ENCODE assay signal across 18 cellular contexts in the genomic region with DNA sequence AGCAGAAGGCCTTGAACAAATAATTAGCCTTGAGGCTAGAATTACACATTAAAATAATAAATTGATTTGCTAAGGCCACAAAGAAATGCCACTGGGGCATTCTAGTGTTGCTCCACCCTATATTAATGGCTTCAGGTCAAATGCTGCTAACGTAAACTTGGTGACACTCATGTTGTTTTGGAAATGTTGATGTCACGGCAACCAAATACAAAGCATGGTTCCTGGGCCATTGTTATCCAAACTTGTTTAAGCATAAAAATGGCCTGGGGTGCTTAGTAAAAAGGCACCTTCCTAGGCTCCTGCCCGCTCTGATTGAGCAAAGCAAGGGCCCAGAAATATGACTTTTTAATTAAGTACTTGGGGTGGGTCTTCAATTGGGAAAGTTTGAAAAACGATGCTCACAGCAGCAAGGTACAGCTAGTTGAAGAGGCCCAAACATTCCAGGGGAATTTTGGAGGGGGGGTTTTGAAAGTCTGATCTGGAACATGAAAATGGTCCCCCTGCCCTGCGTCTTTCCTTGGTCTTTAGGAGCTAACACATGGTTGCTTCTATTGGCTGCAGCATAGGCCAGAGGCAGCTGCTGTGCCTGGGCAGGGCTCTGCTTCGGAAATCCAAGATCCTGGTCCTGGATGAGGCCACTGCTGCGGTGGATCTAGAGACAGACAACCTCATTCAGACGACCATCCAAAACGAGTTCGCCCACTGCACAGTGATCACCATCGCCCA.
DNase-seq lines count a peak whose midpoint lies in the region; ATAC-seq, FAIRE-seq and TF ChIP-seq lines count a peak whose summit lies in the region.
"Had no signal": no experiment of that assay in that cellular context is flagged by ENCODE, and none has a peak within 500 bp of the region (broad histone marks: within the 10 kb centered on the region; RNA-seq: fewer than 3 reads in every experiment).

No MANE protein-coding gene starts in this region.

- no peak overlapping the region for H3K9ac ChIP-seq in endodermal cell (ENCODE audit: extremely low read depth, low read length, poor library complexity, severe bottlenecking)

- H3K4me3 ChIP-seq in Caco-2 (ENCODE audit: low read depth, low read length) = no peak overlapping the region
- H3K4me3 ChIP-seq in HL-60 (replicated peaks; ENCODE audit: insufficient read depth, low read length) = no peak overlapping the region
- no peak overlapping the region for H3K4me3 ChIP-seq in endodermal cell (ENCODE audit: low read length)
- H3K4me3 ChIP-seq: PC-9, SK-N-MC had no signal

- ATAC-seq in GM18858 (IDR thresholded peaks at IDR 0.05; ENCODE audit: unreplicated experiment) = no peak
- no peak for ATAC-seq in GM19463 (IDR thresholded peaks at IDR 0.05; ENCODE audit: unreplicated experiment)

- H3K36me3 Mint-ChIP-seq in Caco-2 (ENCODE audit: insufficient read depth, unreplicated experiment) (peaks cover 86% of the 10 kb centered on the region), endodermal cell (ENCODE audit: low read depth) (no peaks in the 10 kb centered on the region), nephron progenitor cell (ENCODE audit: low read depth) (no peaks in the 10 kb centered on the region)

- POLR2A ChIA-PET in Caco-2 (lab: Charles Lee) = no interaction called here

- peak overlapping the region; percentile 35 for H3K27ac Mint-ChIP-seq in Caco-2 (ENCODE audit: unreplicated experiment)
- peak overlapping the region; percentile 20 for H3K27ac Mint-ChIP-seq in endodermal cell
- H3K27ac Mint-ChIP-seq in nephron progenitor cell = peak overlapping the region; percentile 40

- 78 to 82% methylated on average over 11 of the region's 11 CpGs for WGBS in endodermal cell (ENCODE audit: insufficient coverage in 1 of 2, insufficient read length in 1 of 2), 2 experiments

- no peaks in the 10 kb centered on the region for H3K27me3 ChIP-seq in Caco-2 (replicated peaks; ENCODE audit: control insufficient read depth, insufficient read depth, low read length)
- H3K27me3 ChIP-seq in HL-60 (ENCODE audit: insufficient read depth, poor library complexity, severe bottlenecking) = no peaks in the 10 kb centered on the region
- no peaks in the 10 kb centered on the region for H3K27me3 ChIP-seq in endodermal cell (ENCODE audit: control insufficient read depth, insufficient read depth, low read length, poor library complexity, severe bottlenecking)
- H3K27me3 ChIP-seq: BE2C had no signal

- intact Hi-C loops in Caco-2 (cut with micrococcal nuclease; ENCODE audit: unreplicated experiment) = no loop called here

- H3K27me3 Mint-ChIP-seq in Caco-2 (ENCODE audit: insufficient read depth, unreplicated experiment) = no peaks in the 10 kb centered on the region
- peaks cover 3% of the 10 kb centered on the region for H3K27me3 Mint-ChIP-seq in endodermal cell (ENCODE audit: insufficient read depth)
- peaks cover 7% of the 10 kb centered on the region for H3K27me3 Mint-ChIP-seq in nephron progenitor cell (ENCODE audit: low read depth, poor library complexity)

- no peak for TF ChIP-seq CTCF in Caco-2 (IDR thresholded peaks at IDR 0.05; ENCODE audit: insufficient read depth in 1 of 2, low read depth in 1 of 2, low read length in 1 of 2, severe bottlenecking in 1 of 2, unreplicated experiment in 1 of 2)
- TF ChIP-seq CTCF in HL-60 (IDR thresholded peaks at IDR 0.05; ENCODE audit: insufficient read depth, low read length) = no peak
- no peak for TF ChIP-seq CTCF in endodermal cell (conservative IDR thresholded peaks at IDR 0.05)
- TF ChIP-seq CTCF in nephron progenitor cell (IDR thresholded peaks at IDR 0.05) = no peak

- H3K4me1 ChIP-seq in Caco-2 (peaks cover 19% of the 10 kb centered on the region), endodermal cell (ENCODE audit: control insufficient read depth, insufficient read depth, low read length) (peaks cover 4% of the 10 kb centered on the region)
- H3K4me1 ChIP-seq: BE2C had no signal

- FAIRE-seq in GM19239 (lab: Jason Lieb, UNC) = no peak
- FAIRE-seq: endometrium had no signal

- no TSS peak for BruUV-seq in Caco-2 (replicated peaks; lab: Mats Ljungman, UMichigan)

- H3K4me3 Mint-ChIP-seq in Caco-2 (ENCODE audit: unreplicated experiment) = no peak overlapping the region
- no peak overlapping the region for H3K4me3 Mint-ChIP-seq in endodermal cell
- no peak overlapping the region for H3K4me3 Mint-ChIP-seq in nephron progenitor cell

- peaks cover 7% of the 10 kb centered on the region for H3K36me3 ChIP-seq in Caco-2 (ENCODE audit: control insufficient read depth, insufficient read depth, low read length)
- no peaks in the 10 kb centered on the region for H3K36me3 ChIP-seq in endodermal cell (ENCODE audit: control insufficient read depth, insufficient read depth, low read length)
- H3K36me3 ChIP-seq: BE2C had no signal

- no peaks in the 10 kb centered on the region for H3K9me3 Mint-ChIP-seq in Caco-2 (ENCODE audit: unreplicated experiment)
- H3K9me3 Mint-ChIP-seq in endodermal cell = no peaks in the 10 kb centered on the region
- H3K9me3 Mint-ChIP-seq in nephron progenitor cell = no peaks in the 10 kb centered on the region

- DNase-seq in Caco-2 (peak in 1 of 2 experiments; percentile 23), HL-60 (ENCODE audit: low read depth in 1 of 2, low spot score in 1 of 2) (no peak), endodermal cell (peak; percentile 60), nephron progenitor cell (no peak), NCI-H774 (lab: John Stamatoyannopoulos, UW) (no peak), GM19239 (ENCODE audit: insufficient read length, low spot score) (no peak)
- DNase-seq: activated CD4-positive, alpha-beta T cell treated with anti-CD3 and anti-CD28 coated beads for 4 hours; activated naive CD4-positive, alpha-beta T cell; BE2C; DMS 273 treated with DMSO at 0.1 percent for 48 hours; hippocampal formation; NCI-H1105; NCI-H226; PC-9 had no signal

- H3K27ac ChIP-seq in HL-60 (replicated peaks) (peak overlapping the region; percentile 58), endodermal cell (ENCODE audit: low read depth, low read length) (no peak overlapping the region)
- H3K27ac ChIP-seq: PC-9 had no signal

- H3K4me1 Mint-ChIP-seq in Caco-2 (ENCODE audit: low read depth, unreplicated experiment) (peaks cover 23% of the 10 kb centered on the region), endodermal cell (peaks cover 37% of the 10 kb centered on the region), nephron progenitor cell (peaks cover 12% of the 10 kb centered on the region)

- CTCF ChIA-PET in Caco-2 (lab: Charles Lee) = interaction anchor here (0.5 to 0.9 kb wide), 3 partner anchors 9 to 244 kb away, joined by 3 to 5 read pairs (median 3); no protein-coding TSS in a partner anchor

- H3K9me3 ChIP-seq in Caco-2 = no peaks in the 10 kb centered on the region
- H3K9me3 ChIP-seq in endodermal cell (ENCODE audit: control insufficient read depth, low read length) = no peaks in the 10 kb centered on the region
- H3K9me3 ChIP-seq: BE2C had no signal
